Comparison of ENCODE assay signal across 2 cellular contexts in the genomic region with DNA sequence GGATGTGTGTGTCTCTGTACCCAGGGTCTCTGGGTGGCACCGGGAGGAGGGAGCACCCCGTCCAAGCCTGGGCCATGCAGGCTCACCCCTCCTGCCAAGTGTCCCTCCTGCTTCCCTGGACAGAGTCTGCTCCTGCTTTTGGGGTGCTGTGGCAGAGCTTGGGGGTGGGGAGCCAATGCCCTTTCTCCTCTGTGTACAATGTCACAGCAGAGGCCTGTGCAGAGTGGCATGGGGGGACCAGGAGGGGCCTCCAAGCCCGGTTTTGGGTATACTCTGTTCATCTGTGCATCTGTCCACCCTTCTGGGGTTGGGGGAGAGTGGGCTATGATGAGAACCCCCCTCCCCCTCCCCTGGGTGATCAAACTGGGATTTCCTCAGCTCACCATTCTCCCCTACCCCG.
TF ChIP-seq lines count a peak whose summit lies in the region.

No MANE protein-coding gene starts in this region.

TF ChIP-seq in GM23338, 12 proteins besides CTCF, POLR2A, EP300 and RAD21 (continued from another document):
- TF ChIP-seq ETS1 (IDR thresholded peaks at IDR 0.05) (no peak), STAT1 (IDR thresholded peaks at IDR 0.05; ENCODE audit: unreplicated experiment) (no peak), EZH2phosphoT487 (IDR thresholded peaks at IDR 0.05; ENCODE audit: unreplicated experiment) (no peak), POLR2AphosphoS5 (IDR thresholded peaks at IDR 0.05; ENCODE audit: low read depth) (no peak)

TF ChIP-seq in neural cell, 6 proteins besides CTCF, POLR2A, EP300 and RAD21 (continued from another document):
- TF ChIP-seq, protein P1, sequence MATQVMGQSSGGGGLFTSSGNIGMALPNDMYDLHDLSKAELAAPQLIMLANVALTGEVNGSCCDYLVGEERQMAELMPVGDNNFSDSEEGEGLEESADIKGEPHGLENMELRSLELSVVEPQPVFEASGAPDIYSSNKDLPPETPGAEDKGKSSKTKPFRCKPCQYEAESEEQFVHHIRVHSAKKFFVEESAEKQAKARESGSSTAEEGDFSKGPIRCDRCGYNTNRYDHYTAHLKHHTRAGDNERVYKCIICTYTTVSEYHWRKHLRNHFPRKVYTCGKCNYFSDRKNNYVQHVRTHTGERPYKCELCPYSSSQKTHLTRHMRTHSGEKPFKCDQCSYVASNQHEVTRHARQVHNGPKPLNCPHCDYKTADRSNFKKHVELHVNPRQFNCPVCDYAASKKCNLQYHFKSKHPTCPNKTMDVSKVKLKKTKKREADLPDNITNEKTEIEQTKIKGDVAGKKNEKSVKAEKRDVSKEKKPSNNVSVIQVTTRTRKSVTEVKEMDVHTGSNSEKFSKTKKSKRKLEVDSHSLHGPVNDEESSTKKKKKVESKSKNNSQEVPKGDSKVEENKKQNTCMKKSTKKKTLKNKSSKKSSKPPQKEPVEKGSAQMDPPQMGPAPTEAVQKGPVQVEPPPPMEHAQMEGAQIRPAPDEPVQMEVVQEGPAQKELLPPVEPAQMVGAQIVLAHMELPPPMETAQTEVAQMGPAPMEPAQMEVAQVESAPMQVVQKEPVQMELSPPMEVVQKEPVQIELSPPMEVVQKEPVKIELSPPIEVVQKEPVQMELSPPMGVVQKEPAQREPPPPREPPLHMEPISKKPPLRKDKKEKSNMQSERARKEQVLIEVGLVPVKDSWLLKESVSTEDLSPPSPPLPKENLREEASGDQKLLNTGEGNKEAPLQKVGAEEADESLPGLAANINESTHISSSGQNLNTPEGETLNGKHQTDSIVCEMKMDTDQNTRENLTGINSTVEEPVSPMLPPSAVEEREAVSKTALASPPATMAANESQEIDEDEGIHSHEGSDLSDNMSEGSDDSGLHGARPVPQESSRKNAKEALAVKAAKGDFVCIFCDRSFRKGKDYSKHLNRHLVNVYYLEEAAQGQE (IDR thresholded peaks at IDR 0.05; ENCODE audit: borderline replicate concordance) = no peak
- TF ChIP-seq EZH2 (IDR thresholded peaks at IDR 0.05; ENCODE audit: borderline replicate concordance, insufficient read depth, low read length, poor library complexity, severe bottlenecking) = no peak
- peak; percentile 30 for TF ChIP-seq TAF1 (IDR thresholded peaks at IDR 0.05; ENCODE audit: low read depth)
